8 cellular contexts compared by ENCODE assay signal in genomic region chr14:24274101-24274543, GRCh38. TPM values are rescaled to one million over a fixed set of nuclear protein-coding genes. Genes with fewer than 3 reads are reported as not detected.
DNase-seq lines count a peak whose midpoint lies in the region; ATAC-seq and TF ChIP-seq lines count a peak whose summit lies in the region.

No MANE protein-coding gene starts in this region.

- no peak overlapping the region for H2AFZ ChIP-seq in neuronal stem cell (ENCODE audit: low read length)

- ATAC-seq in HG03064 (IDR thresholded peaks at IDR 0.05; ENCODE audit: low read depth, unreplicated experiment): peak; percentile 38
- ATAC-seq in stimulated activated naive CD8-positive, alpha-beta T cell treated with anti-CD3 and anti-CD28 coated beads, Interleukin-15, Interleukin-2, amounts not matched to agents 100 U/mL and 50 U/mL, for 24 hours: peak; percentile 61

- H3K23ac ChIP-seq in neuronal stem cell (ENCODE audit: low read depth, low read length, poor library complexity): no peak overlapping the region

- no peak overlapping the region for H3K27ac ChIP-seq in neuronal stem cell (replicated peaks; ENCODE audit: low read length)

- no peaks in the 10 kb centered on the region for H3K9me3 Mint-ChIP-seq in nephron progenitor cell

- H3K36me3 Mint-ChIP-seq in nephron progenitor cell (ENCODE audit: low read depth): no peaks in the 10 kb centered on the region

- peaks cover 0 to 1% of the 10 kb centered on the region in 2 donors for H3K9me3 ChIP-seq in neuronal stem cell (replicated peaks in 1 of 2; ENCODE audit: control insufficient read depth in 2 of 2, insufficient read depth in 1 of 2, low read depth in 1 of 2, low read length in 2 of 2)

- H3K9ac ChIP-seq in neuronal stem cell (ENCODE audit: low read depth, low read length, poor library complexity): no peak overlapping the region

- H2BK5ac ChIP-seq in neuronal stem cell (ENCODE audit: low read length): no peak overlapping the region

- no peak overlapping the region for H4K91ac ChIP-seq in neuronal stem cell (ENCODE audit: low read depth, low read length, poor library complexity)

- no peak for TF ChIP-seq CTCF in nephron progenitor cell (IDR thresholded peaks at IDR 0.05)

- no peak overlapping the region for H3K4me3 ChIP-seq in neuronal stem cell (ENCODE audit: low read length in 2 of 2)

- H3K4me1 Mint-ChIP-seq in nephron progenitor cell: peaks cover 16% of the 10 kb centered on the region

- no peak overlapping the region for H3K14ac ChIP-seq in neuronal stem cell (ENCODE audit: low read length)

- no peak overlapping the region for H3K27ac Mint-ChIP-seq in nephron progenitor cell

- no peak overlapping the region for H4K8ac ChIP-seq in neuronal stem cell (ENCODE audit: low read depth, low read length)

- no peaks in the 10 kb centered on the region for H3K27me3 ChIP-seq in neuronal stem cell (ENCODE audit: control insufficient read depth in 3 of 3, insufficient read depth in 3 of 3, low read depth in 1 of 3, low read length in 3 of 3)

- peaks cover 4 to 6% of the 10 kb centered on the region in 2 donors for H3K4me1 ChIP-seq in neuronal stem cell (ENCODE audit: control insufficient read depth in 2 of 2, insufficient read depth in 1 of 2, low read depth in 1 of 2, low read length in 2 of 2)

- no peak overlapping the region for H2BK120ac ChIP-seq in neuronal stem cell (ENCODE audit: low read depth, low read length)

- H3K4me2 ChIP-seq in neuronal stem cell (ENCODE audit: insufficient read depth, low read length, poor library complexity, severe bottlenecking): no peak overlapping the region

- H3K79me1 ChIP-seq in neuronal stem cell (ENCODE audit: low read depth, low read length): no peaks in the 10 kb centered on the region

- peaks cover 0 to 4% of the 10 kb centered on the region in 2 donors for H3K36me3 ChIP-seq in neuronal stem cell (replicated peaks in 1 of 2; ENCODE audit: control insufficient read depth in 2 of 2, insufficient read depth in 2 of 2, low read length in 2 of 2)

- peak; percentile 31 for DNase-seq in NCI-H82 (lab: John Stamatoyannopoulos, UW)
- no peak for DNase-seq in NCI-H82 treated with DMSO at 0.1 percent for 48 hours (lab: John Stamatoyannopoulos, UW; ENCODE audit: unreplicated experiment)
- DNase-seq in T-helper 1 cell: peak in 3 of 5 donors; percentile 14 to 84 (median 42)
- DNase-seq in erythroblast (lab: John Stamatoyannopoulos, UW): peak; percentile 56 to 74
- DNase-seq in stimulated activated naive CD8-positive, alpha-beta T cell treated with anti-CD3 and anti-CD28 coated beads, Interleukin-15, Interleukin-2, amounts not matched to agents 100 U/mL and 50 U/mL, for 24 hours: peak; percentile 53
- no peak for DNase-seq in neuronal stem cell (ENCODE audit: low spot score)
- DNase-seq in nephron progenitor cell: no peak

- no peak for TF ChIP-seq POLR2A in erythroblast (IDR thresholded peaks at IDR 0.05; ENCODE audit: low read length)

- H2AK5ac ChIP-seq in neuronal stem cell (ENCODE audit: low read depth, low read length): no peak overlapping the region

- H3K27me3 Mint-ChIP-seq in nephron progenitor cell (ENCODE audit: low read depth, poor library complexity): peaks cover 14% of the 10 kb centered on the region

- WGBS in neuronal stem cell (ENCODE audit: extremely low coverage in 2 of 2, insufficient read length in 2 of 2, insufficient replicate concordance in 1 of 2), 2 donors: no CpG with 5 or more reads among the region's 3 CpGs

- H3K4me3 Mint-ChIP-seq in nephron progenitor cell: no peak overlapping the region

- H3K18ac ChIP-seq in neuronal stem cell (ENCODE audit: low read length): no peak overlapping the region

- no peak overlapping the region for H2BK15ac ChIP-seq in neuronal stem cell (ENCODE audit: low read length)

- no peak overlapping the region for H3K4ac ChIP-seq in neuronal stem cell (ENCODE audit: low read length)

- H2BK12ac ChIP-seq in neuronal stem cell (ENCODE audit: low read length): no peak overlapping the region

RNA-seq across cellular contexts. Expression of gene RABGGTA, which starts 2.7 kb away (rescaled TPM):
- 21.6 TPM for polyA plus RNA-seq in neuronal stem cell (2013, experiment 1 of 2)
- 20.2 TPM for polyA plus RNA-seq in neuronal stem cell (2013, experiment 2 of 2)

RNA-seq across cellular contexts. Expression of gene TGM1, which starts 11.1 kb away (rescaled TPM):
- polyA plus RNA-seq in neuronal stem cell (2013, experiment 1 of 2): 2.2 TPM
- 2.3 TPM for polyA plus RNA-seq in neuronal stem cell (2013, experiment 2 of 2)

RNA-seq across cellular contexts. Expression of gene DHRS1, which starts 25.5 kb away (rescaled TPM):
- polyA plus RNA-seq in neuronal stem cell (2013, experiment 1 of 2): 9.9 TPM
- polyA plus RNA-seq in neuronal stem cell (2013, experiment 2 of 2): 9.8 TPM

RNA-seq across cellular contexts. Expression of gene NOP9, which starts 25.5 kb away (rescaled TPM):
- polyA plus RNA-seq in neuronal stem cell (2013, experiment 1 of 2): 10.9 TPM
- polyA plus RNA-seq in neuronal stem cell (2013, experiment 2 of 2): 10.9 TPM

RNA-seq across cellular contexts. Expression of gene TINF2, which starts 31.7 kb away (rescaled TPM):
- 62.9 TPM for polyA plus RNA-seq in neuronal stem cell (2013, experiment 1 of 2)
- 61.9 TPM for polyA plus RNA-seq in neuronal stem cell (2013, experiment 2 of 2)

Comparison
In these comparisons a context has a peak if more than half of its experiments do, and no peak if none do; other contexts are left out.
1. DNase-seq: peak in NCI-H82 (single experiment), T-helper 1 cell (3 of 5), erythroblast (2 of 2) and stimulated activated naive CD8-positive, alpha-beta T cell treated with anti-CD3 and anti-CD28 coated beads, Interleukin-15, Interleukin-2, amounts not matched to agents 100 U/mL and 50 U/mL, for 24 hours (single experiment); none in NCI-H82 treated with DMSO at 0.1 percent for 48 hours (single experiment), neuronal stem cell (single experiment) and nephron progenitor cell (single experiment).